Comparison of ENCODE assay signal across 15 cellular contexts in genomic region chr1:10723317-10723716, GRCh38.
DNase-seq lines count a peak whose midpoint lies in the region; ATAC-seq and TF ChIP-seq lines count a peak whose summit lies in the region.
"Had no signal": no experiment of that assay in that cellular context is flagged by ENCODE, and none has a peak within 500 bp of the region (broad histone marks: within the 10 kb centered on the region; RNA-seq: fewer than 3 reads in every experiment).

No MANE protein-coding gene starts in this region.

- no peak for TF ChIP-seq EP300 in esophagus muscularis mucosa (IDR thresholded peaks at IDR 0.05)

- no peaks in the 10 kb centered on the region for H3K9me3 ChIP-seq in esophagus muscularis mucosa
- no peaks in the 10 kb centered on the region for H3K9me3 ChIP-seq in muscle layer of duodenum (ENCODE audit: control insufficient read depth in 1 of 2, low read length in 2 of 2)
- no peaks in the 10 kb centered on the region for H3K9me3 ChIP-seq in stomach smooth muscle (ENCODE audit: control insufficient read depth in 2 of 2, low read length in 2 of 2)
- H3K9me3 ChIP-seq: SJSA1 had no signal

- no peak for TF ChIP-seq CTCF in LNCaP clone FGC (IDR thresholded peaks at IDR 0.05; ENCODE audit: control insufficient read depth, extremely low read depth, insufficient read depth)
- TF ChIP-seq CTCF in esophagus muscularis mucosa (IDR thresholded peaks at IDR 0.05) = no peak

- DNase-seq in LNCaP clone FGC (ENCODE audit: low read depth) (no peak), esophagus muscularis mucosa (ENCODE audit: extremely low spot score) (no peak), left lobe of liver (ENCODE audit: low spot score) (no peak)
- no peak for DNase-seq in activated naive CD8-positive, alpha-beta T cell treated with anti-CD3 and anti-CD28 coated beads, Interleukin-2, amount 50 U/mL, for 24 hours
- DNase-seq in stimulated activated CD4-positive, alpha-beta T cell treated with anti-CD3 and anti-CD28 coated beads, Interleukin-4, amount 100 ng/mL, for 24 hours = no peak
- DNase-seq: Calu3, H9 had no signal

- no peak overlapping the region for H3K9ac ChIP-seq in stomach smooth muscle (ENCODE audit: low read length in 2 of 2)
- H3K9ac ChIP-seq: KMS-11 had no signal

- no peaks in the 10 kb centered on the region for H3K9me3 Mint-ChIP-seq in activated naive CD8-positive, alpha-beta T cell treated with anti-CD3 and anti-CD28 coated beads, Interleukin-2, amount 50 U/mL, for 24 hours
- H3K9me3 Mint-ChIP-seq: CD14-positive monocyte, H9 had no signal

- H3K36me3 ChIP-seq in esophagus muscularis mucosa = no peaks in the 10 kb centered on the region
- no peaks in the 10 kb centered on the region for H3K36me3 ChIP-seq in muscle layer of duodenum (ENCODE audit: control insufficient read depth in 1 of 2, insufficient read depth in 2 of 2, low read length in 2 of 2)
- peaks cover 0 to 3% of the 10 kb centered on the region in 2 donors for H3K36me3 ChIP-seq in stomach smooth muscle (ENCODE audit: control insufficient read depth in 2 of 2, insufficient read depth in 2 of 2, low read length in 2 of 2)
- H3K36me3 ChIP-seq: SJSA1 had no signal

- H3K4me1 Mint-ChIP-seq in activated naive CD8-positive, alpha-beta T cell treated with anti-CD3 and anti-CD28 coated beads, Interleukin-2, amount 50 U/mL, for 24 hours = no peaks in the 10 kb centered on the region
- H3K4me1 Mint-ChIP-seq: CD14-positive monocyte had no signal

- no peaks in the 10 kb centered on the region for H3K27me3 ChIP-seq in esophagus muscularis mucosa
- H3K27me3 ChIP-seq in muscle layer of duodenum (ENCODE audit: low read depth, low read length) = no peaks in the 10 kb centered on the region
- no peaks in the 10 kb centered on the region for H3K27me3 ChIP-seq in stomach smooth muscle (ENCODE audit: control insufficient read depth in 1 of 2, insufficient read depth in 2 of 2, low read length in 2 of 2)

- TF ChIP-seq POLR2A in esophagus muscularis mucosa (IDR thresholded peaks at IDR 0.05; ENCODE audit: low read depth) = no peak

- no peak overlapping the region for H3K27ac Mint-ChIP-seq in activated naive CD8-positive, alpha-beta T cell treated with anti-CD3 and anti-CD28 coated beads, Interleukin-2, amount 50 U/mL, for 24 hours

- intact Hi-C loops in esophagus muscularis mucosa (cut with DNase I) = no loop called here

- H3K36me3 Mint-ChIP-seq in activated naive CD8-positive, alpha-beta T cell treated with anti-CD3 and anti-CD28 coated beads, Interleukin-2, amount 50 U/mL, for 24 hours (ENCODE audit: low read depth) = no peaks in the 10 kb centered on the region
- H3K36me3 Mint-ChIP-seq: CD14-positive monocyte had no signal

- peak overlapping the region; percentile 23; the same call in 1 of the 2 replicates for H3K4me3 ChIP-seq in LNCaP clone FGC (ENCODE audit: low read depth, low read length)
- H3K4me3 ChIP-seq in esophagus muscularis mucosa = no peak overlapping the region
- no peak overlapping the region for H3K4me3 ChIP-seq in muscle layer of duodenum (ENCODE audit: low read depth in 1 of 2, low read length in 2 of 2)
- no peak overlapping the region for H3K4me3 ChIP-seq in stomach smooth muscle (ENCODE audit: low read length in 2 of 2)
- H3K4me3 ChIP-seq: GM12878, SJSA1 had no signal

- no peak for ATAC-seq in HG03460 (IDR thresholded peaks at IDR 0.05; ENCODE audit: unreplicated experiment)
- no peak for ATAC-seq in activated naive CD8-positive, alpha-beta T cell treated with anti-CD3 and anti-CD28 coated beads, Interleukin-2, amount 50 U/mL, for 24 hours
- no peak for ATAC-seq in left lobe of liver
- ATAC-seq: GM12878, HepG2 had no signal

- WGBS in esophagus muscularis mucosa = 92% methylated on average over 2 of the region's 4 CpGs

- no peak overlapping the region for H3K4me3 Mint-ChIP-seq in activated naive CD8-positive, alpha-beta T cell treated with anti-CD3 and anti-CD28 coated beads, Interleukin-2, amount 50 U/mL, for 24 hours
- H3K4me3 Mint-ChIP-seq: CD14-positive monocyte, H9 had no signal

- H3K27ac ChIP-seq in esophagus muscularis mucosa (replicated peaks in 1 of 4) (peak overlapping the region in 3 of 4 donors; percentile 82 to 85 (median 82)), muscle layer of duodenum (ENCODE audit: low read length) (peak overlapping the region; percentile 58), stomach smooth muscle (ENCODE audit: low read length) (peak overlapping the region; percentile 87)
- H3K27ac ChIP-seq: KMS-11, SJSA1 had no signal

- H3K4me1 ChIP-seq in esophagus muscularis mucosa (peaks cover 49 to 64% (median 53%) of the 10 kb centered on the region in 4 donors), muscle layer of duodenum (ENCODE audit: control insufficient read depth in 1 of 2, insufficient read depth in 2 of 2, low read length in 2 of 2) (peaks cover 0 to 38% of the 10 kb centered on the region in 2 donors), stomach smooth muscle (ENCODE audit: control insufficient read depth, insufficient read depth, low read length) (peaks cover 64% of the 10 kb centered on the region)
- H3K4me1 ChIP-seq: SJSA1 had no signal

- H3K27me3 Mint-ChIP-seq in activated naive CD8-positive, alpha-beta T cell treated with anti-CD3 and anti-CD28 coated beads, Interleukin-2, amount 50 U/mL, for 24 hours = no peaks in the 10 kb centered on the region
